Comparison of ENCODE assay signal across 17 cellular contexts in genomic region chrX:35439692-35440091, GRCh38.
DNase-seq lines count a peak whose midpoint lies in the region; ATAC-seq and TF ChIP-seq lines count a peak whose summit lies in the region.
"Had no signal": no experiment of that assay in that cellular context is flagged by ENCODE, and none has a peak within 500 bp of the region (broad histone marks: within the 10 kb centered on the region; RNA-seq: fewer than 3 reads in every experiment).

No MANE protein-coding gene starts in this region.

- DNase-seq in Caki2 (ENCODE audit: low read depth) (peak; percentile 56), HT-29 (ENCODE audit: low spot score) (peak; percentile 63), colonic mucosa (peak; percentile 27), left lobe of liver (ENCODE audit: low spot score) (no peak), Peyer's patch (no peak), NCI-H2029 (lab: John Stamatoyannopoulos, UW) (no peak), endodermal cell (no peak)
- DNase-seq in activated CD4-positive, alpha-beta T cell treated with anti-CD3 and anti-CD28 coated beads for 1 hour, result no peak
- DNase-seq: AML-193, Caco-2, DMS79 treated with DMSO at 0.1 percent for 48 hours, GOT3, NCI-H1417, NCI-H2081, PC-3, SK-N-SH had no signal

- in situ Hi-C loops in Caki2 (cut with HindIII; ENCODE audit: low pct_unique_long_range_greater_than_20kb, low sequenced_read_pairs), result no loop called here

- H3K36me3 ChIP-seq in colonic mucosa (no peaks in the 10 kb centered on the region), Peyer's patch (no peaks in the 10 kb centered on the region), endodermal cell (ENCODE audit: control insufficient read depth, insufficient read depth, low read length) (no peaks in the 10 kb centered on the region)

- H3K9me3 Mint-ChIP-seq in endodermal cell, result peaks cover 65% of the 10 kb centered on the region

- H3K27ac ChIP-seq in colonic mucosa, result no peak overlapping the region
- no peak overlapping the region for H3K27ac ChIP-seq in Peyer's patch
- H3K27ac ChIP-seq in endodermal cell (ENCODE audit: low read depth, low read length), result no peak overlapping the region
- H3K27ac ChIP-seq: KMS-11 had no signal

- H3K4me3 ChIP-seq in colonic mucosa (no peak overlapping the region), Peyer's patch (no peak overlapping the region), endodermal cell (ENCODE audit: low read length) (no peak overlapping the region)

- H3K9me3 ChIP-seq in colonic mucosa (no peaks in the 10 kb centered on the region), Peyer's patch (no peaks in the 10 kb centered on the region), endodermal cell (ENCODE audit: control insufficient read depth, low read length) (peaks cover 51% of the 10 kb centered on the region)
- H3K9me3 ChIP-seq: Caco-2, SK-N-SH had no signal

- H3K9ac ChIP-seq in colonic mucosa (ENCODE audit: low read depth in 2 of 2, low read length in 2 of 2) (no peak overlapping the region), endodermal cell (ENCODE audit: extremely low read depth, low read length, poor library complexity, severe bottlenecking) (no peak overlapping the region)
- H3K9ac ChIP-seq: KMS-11, SK-N-SH had no signal

- H3K27me3 Mint-ChIP-seq in endodermal cell (ENCODE audit: insufficient read depth), result no peaks in the 10 kb centered on the region

- peak; percentile 86 for ATAC-seq in left lobe of liver
- ATAC-seq: PC-3 had no signal

- TF ChIP-seq CTCF in colonic mucosa (IDR thresholded peaks at IDR 0.05) (no peak), Peyer's patch (IDR thresholded peaks at IDR 0.05) (no peak), endodermal cell (conservative IDR thresholded peaks at IDR 0.05) (no peak)

- H3K4me3 Mint-ChIP-seq in endodermal cell, result no peak overlapping the region

- H3K27me3 ChIP-seq in colonic mucosa (no peaks in the 10 kb centered on the region), Peyer's patch (no peaks in the 10 kb centered on the region), endodermal cell (ENCODE audit: control insufficient read depth, insufficient read depth, low read length, poor library complexity, severe bottlenecking) (no peaks in the 10 kb centered on the region)

- H3K4me1 ChIP-seq in colonic mucosa (no peaks in the 10 kb centered on the region), Peyer's patch (no peaks in the 10 kb centered on the region), endodermal cell (ENCODE audit: control insufficient read depth, insufficient read depth, low read length) (no peaks in the 10 kb centered on the region)
- H3K4me1 ChIP-seq: Caco-2 had no signal

- H3K27ac Mint-ChIP-seq in endodermal cell, result no peak overlapping the region

- WGBS in endodermal cell (ENCODE audit: insufficient coverage in 1 of 2, insufficient read length in 1 of 2), 2 experiments, result 89% methylated on average over 2 of the region's 2 CpGs; no CpG with 5 or more reads in 1 of the 2 experiments

- TF ChIP-seq POLR2A in Peyer's patch (IDR thresholded peaks at IDR 0.05), result no peak

- intact Hi-C loops in colonic mucosa (cut with DNase I), result no loop called here

- H3K36me3 Mint-ChIP-seq in endodermal cell (ENCODE audit: low read depth), result peaks cover 8% of the 10 kb centered on the region

- peaks cover 3% of the 10 kb centered on the region for H3K4me1 Mint-ChIP-seq in endodermal cell

Comparison
In these comparisons a context has a peak if more than half of its experiments do, and no peak if none do; other contexts are left out.
1. DNase-seq: peak in Caki2 (single experiment), HT-29 (single experiment) and colonic mucosa (single experiment); none in left lobe of liver (single experiment), Peyer's patch (0 of 3), NCI-H2029 (single experiment), endodermal cell (single experiment) and activated CD4-positive, alpha-beta T cell treated with anti-CD3 and anti-CD28 coated beads for 1 hour (single experiment).